8 cellular contexts compared by ENCODE assay signal in genomic region chr19:56105090-56105701, GRCh38. TPM values are rescaled to one million over a fixed set of nuclear protein-coding genes. Genes with fewer than 3 reads are reported as not detected.
A peak's percentile ranks its signal among the peaks of the same experiment; 100 is the strongest.
DNase-seq lines count a peak whose midpoint lies in the region; ATAC-seq, FAIRE-seq and TF ChIP-seq lines count a peak whose summit lies in the region.

No MANE protein-coding gene starts in this region.

- H3K9me3 Mint-ChIP-seq in naive B cell = no peaks in the 10 kb centered on the region

- no peak overlapping the region for H3K27ac ChIP-seq in substantia nigra (ENCODE audit: low read depth, low read length, poor library complexity, severe bottlenecking)

- H3K4me1 Mint-ChIP-seq in naive B cell = peaks cover 38 to 58% (median 50%) of the 10 kb centered on the region in 3 donors

- H3K4me3 ChIP-seq in fibroblast of pulmonary artery (replicated peaks; ENCODE audit: low read depth, low read length) = no peak overlapping the region

- no peak for FAIRE-seq in urothelium cell line (lab: Jason Lieb, UNC)

- DNase-seq in NCI-H345 treated with DMSO at 0.1 percent for 48 hours (lab: John Stamatoyannopoulos, UW; ENCODE audit: unreplicated experiment) (peak; percentile 17), activated T-helper 1 cell treated with Interleukin-2 at 50 U/mL for 16 hours (ENCODE audit: low read depth) (peak; percentile 24), fibroblast of pulmonary artery (ENCODE audit: low read depth) (peak; percentile 57), naive B cell (peak; percentile 74), substantia nigra (lab: John Stamatoyannopoulos, UW) (peak in 35 of 49 donors; percentile 13 to 74 (median 40)), SW480 (ENCODE audit: low spot score) (no peak), urothelium cell line (ENCODE audit: low spot score) (no peak)

- TF ChIP-seq CTCF in GM12874 (IDR thresholded peaks at IDR 0.05; ENCODE audit: insufficient read depth, low read depth, low read length) = peak; percentile 68
- peak; percentile 51 for TF ChIP-seq CTCF in fibroblast of pulmonary artery (IDR thresholded peaks at IDR 0.05; ENCODE audit: low read length, missing control alignments)

- peak overlapping the region; percentile 63 to 85 (median 76) for H3K4me3 Mint-ChIP-seq in naive B cell

- no peaks in the 10 kb centered on the region for H3K27me3 Mint-ChIP-seq in naive B cell

- H3K27ac Mint-ChIP-seq in naive B cell = peak overlapping the region; percentile 86 to 96 (median 92)

- H3K36me3 Mint-ChIP-seq in naive B cell = peaks cover 0 to 7% of the 10 kb centered on the region in 2 donors

- ATAC-seq in naive B cell (ENCODE audit: low read depth in 2 of 2) = peak; percentile 88 to 90

RNA-seq across cellular contexts. Expression of gene ZNF787, which starts 15.9 kb away (rescaled TPM):
- 1 to 10 TPM; 1.4 to 4.7 (median 2.5) TPM for polyA plus RNA-seq in naive B cell (ENCODE audit: low read depth in 6 of 6)

RNA-seq across cellular contexts. Expression of gene ZNF444, which starts 35.9 kb away (rescaled TPM):
- polyA plus RNA-seq in naive B cell (ENCODE audit: low read depth in 6 of 6) = 10 to 100 TPM in 5 of 6 donors, 1 to 10 TPM in 1; 9.7 to 24.6 (median 13.1) TPM

Comparison
In these comparisons a context has a peak if more than half of its experiments do, and no peak if none do; other contexts are left out.
1. DNase-seq: peak in NCI-H345 treated with DMSO at 0.1 percent for 48 hours (single experiment), activated T-helper 1 cell treated with Interleukin-2 at 50 U/mL for 16 hours (single experiment), fibroblast of pulmonary artery (single experiment), naive B cell (single experiment) and substantia nigra (35 of 49); none in SW480 (single experiment) and urothelium cell line (single experiment).